19 cellular contexts compared by ENCODE assay signal in genomic region chr5:91136271-91136670, GRCh38.
DNase-seq lines count a peak whose midpoint lies in the region; ATAC-seq and TF ChIP-seq lines count a peak whose summit lies in the region.
"Had no signal": no experiment of that assay in that cellular context is flagged by ENCODE, and none has a peak within 500 bp of the region (broad histone marks: within the 10 kb centered on the region; RNA-seq: fewer than 3 reads in every experiment).

No MANE protein-coding gene starts in this region.

- no peaks in the 10 kb centered on the region for H3K79me2 ChIP-seq in smooth muscle cell (ENCODE audit: low read depth)

- ATAC-seq in SK-N-SH treated with all-trans-retinoic acid at 6 μM for 48 hours (peak; percentile 73), foreskin keratinocyte (peak; percentile 88), HG02870 (IDR thresholded peaks at IDR 0.05; ENCODE audit: unreplicated experiment) (no peak)
- ATAC-seq: GM12878 had no signal

- 50% methylated on average over 1 of the region's 1 CpG for WGBS in smooth muscle cell (ENCODE audit: low lambda C conversion rate)

- H3K27me3 ChIP-seq in foreskin keratinocyte, result no peaks in the 10 kb centered on the region
- no peaks in the 10 kb centered on the region for H3K27me3 ChIP-seq in smooth muscle cell (ENCODE audit: low read depth)
- H3K27me3 ChIP-seq: spleen, stomach had no signal

- H3F3A ChIP-seq in smooth muscle cell (ENCODE audit: low read depth), result no peaks in the 10 kb centered on the region

- no peak overlapping the region for H3K9ac ChIP-seq in smooth muscle cell (ENCODE audit: low read depth)

- H3K36me3 ChIP-seq in smooth muscle cell (ENCODE audit: low read depth), result no peaks in the 10 kb centered on the region
- H3K36me3 ChIP-seq: spleen, stomach had no signal

- no peaks in the 10 kb centered on the region for H4K20me1 ChIP-seq in smooth muscle cell (ENCODE audit: low read depth)

- H3K27ac ChIP-seq in foreskin keratinocyte, result no peak overlapping the region
- peak overlapping the region; percentile 59 for H3K27ac ChIP-seq in smooth muscle cell (ENCODE audit: low read depth)
- H3K27ac ChIP-seq: C4-2B, spleen, stomach had no signal

- H3K4me3 ChIP-seq in smooth muscle cell, result no peak overlapping the region
- H3K4me3 ChIP-seq: GM12878, spleen, stomach had no signal

- DNase-seq in HK-2 (ENCODE audit: unreplicated experiment) (peak; percentile 45), foreskin keratinocyte (peak; percentile 63 to 80), smooth muscle cell (lab: John Stamatoyannopoulos, UW; ENCODE audit: unreplicated experiment) (no peak), epidermal melanocyte (ENCODE audit: insufficient read length, low spot score) (no peak), DMS114 treated with DMSO at 0.1 percent for 48 hours (lab: John Stamatoyannopoulos, UW; ENCODE audit: unreplicated experiment) (no peak), germinal center (ENCODE audit: low spot score) (no peak)
- DNase-seq: activated CD4-positive, alpha-beta T cell treated with anti-CD3 and anti-CD28 coated beads, Interleukin-2, amount 10 ng/mL, durations not matched to agents 7 days and 5 days; activated naive CD8-positive, alpha-beta T cell treated with anti-CD3 and anti-CD28 coated beads for 36 hours; activated T-cell treated with anti-CD3 and anti-CD28 coated beads, Interleukin-2, amount 50 U/mL, for 48 hours; H9; kidney; NCI-H187; NCI-H748 treated with DMSO at 0.1 percent for 48 hours; spleen; stomach had no signal

- H2AFZ ChIP-seq in smooth muscle cell (ENCODE audit: low read depth), result no peak overlapping the region

- TF ChIP-seq CTCF in foreskin keratinocyte (conservative IDR thresholded peaks at IDR 0.05) (peak; percentile 43), smooth muscle cell (IDR thresholded peaks at IDR 0.05; ENCODE audit: borderline replicate concordance, insufficient read depth, poor library complexity, severe bottlenecking) (no peak)

- no peak overlapping the region for H3K4me2 ChIP-seq in smooth muscle cell

- no peaks in the 10 kb centered on the region for H3K9me3 ChIP-seq in smooth muscle cell (replicated peaks; ENCODE audit: low read depth)
- H3K9me3 ChIP-seq: spleen, stomach had no signal

- H3K4me1 ChIP-seq in foreskin keratinocyte (peaks cover 25% of the 10 kb centered on the region), smooth muscle cell (ENCODE audit: low read depth) (peaks cover 16% of the 10 kb centered on the region)
- H3K4me1 ChIP-seq: spleen had no signal

TF ChIP-seq in SK-N-SH treated with all-trans-retinoic acid at 6 μM for 48 hours, 23 proteins besides CTCF, POLR2A, EP300 and RAD21:
- TF ChIP-seq ISL1 (CRISPR knock-in tag; IDR thresholded peaks at IDR 0.05) (peak; percentile 31; the same call in 1 of the 2 replicates), PATZ1 (CRISPR knock-in tag; IDR thresholded peaks at IDR 0.05; ENCODE audit: borderline replicate concordance) (no peak)

Comparison
In these comparisons a context has a peak if more than half of its experiments do, and no peak if none do; other contexts are left out.
1. DNase-seq: peak in HK-2 (single experiment) and foreskin keratinocyte (2 of 2); none in smooth muscle cell (single experiment), epidermal melanocyte (single experiment), DMS114 treated with DMSO at 0.1 percent for 48 hours (single experiment) and germinal center (single experiment).